In the genomic region with DNA sequence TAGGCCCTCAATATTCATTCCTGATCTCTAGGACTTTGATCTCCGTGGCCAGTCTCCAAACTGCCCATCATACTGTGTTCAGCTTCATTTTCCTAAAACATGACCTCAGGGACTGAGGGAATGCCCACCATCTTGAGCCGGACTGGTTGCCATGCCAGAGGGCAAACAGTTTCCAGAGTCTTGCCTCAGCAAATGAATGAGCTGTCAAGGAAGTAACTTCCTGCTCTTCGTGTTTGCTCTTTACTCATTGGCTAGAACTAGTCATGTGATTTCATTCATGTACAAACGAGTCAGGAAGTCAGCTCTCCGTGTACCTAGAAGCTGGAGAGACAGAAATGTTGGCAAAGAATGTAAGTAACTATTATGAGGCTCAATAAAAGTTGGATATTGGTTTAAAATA, we compare ENCODE assay signal across 12 cellular contexts. TPM values are rescaled to one million over a fixed set of nuclear protein-coding genes. Genes with fewer than 3 reads are reported as not detected.
A peak's percentile ranks its signal among the peaks of the same experiment; 100 is the strongest.
DNase-seq lines count a peak whose midpoint lies in the region; ATAC-seq and TF ChIP-seq lines count a peak whose summit lies in the region.
"Had no signal": no experiment of that assay in that cellular context is flagged by ENCODE, and none has a peak within 500 bp of the region (broad histone marks: within the 10 kb centered on the region; RNA-seq: fewer than 3 reads in every experiment).

No MANE protein-coding gene starts in this region.

- no peaks in the 10 kb centered on the region for H4K20me1 ChIP-seq in GM23248 (ENCODE audit: insufficient read depth)
- H4K20me1 ChIP-seq: BLaER1 had no signal

- no peaks in the 10 kb centered on the region for H3K4me1 ChIP-seq in GM23248 (ENCODE audit: insufficient read depth)
- H3K4me1 ChIP-seq: BLaER1 had no signal

- no peak overlapping the region for H3K9ac ChIP-seq in GM23248
- H3K9ac ChIP-seq: BLaER1, KMS-11 had no signal

- H3K27ac ChIP-seq in GM23248 = no peak overlapping the region
- H3K27ac ChIP-seq: BLaER1, dorsolateral prefrontal cortex, KMS-11, neutrophil had no signal

- whole genome bisulfite sequencing in GM23248 (ENCODE audit: low coverage in 1 of 2, low lambda C conversion rate in 2 of 2, missing lambda C conversion rate in 2 of 2), 2 experiments = 47 to 48% methylated on average over 5 of the region's 5 CpGs

- H3K4me3 ChIP-seq in GM23248 (no peak overlapping the region), NB4 (ENCODE audit: low read depth, low read length) (no peak overlapping the region)
- H3K4me3 ChIP-seq: BLaER1, dorsolateral prefrontal cortex had no signal

- H3K9me2 ChIP-seq in GM23248 (ENCODE audit: insufficient read depth) = no peaks in the 10 kb centered on the region

- no peaks in the 10 kb centered on the region for H3K36me3 ChIP-seq in GM23248 (ENCODE audit: low read depth)
- H3K36me3 ChIP-seq: BLaER1, neutrophil had no signal

- in situ Hi-C loops in ACHN (cut with HindIII; ENCODE audit: low pct_ligation_motif_present, low pct_unique_long_range_greater_than_20kb, low sequenced_read_pairs) (no loop called here), GM23248 (cut with MboI) (no loop called here)

- no peaks in the 10 kb centered on the region for H3F3A ChIP-seq in GM23248 (ENCODE audit: insufficient read depth)

- ATAC-seq in activated CD4-positive, CD25-positive, alpha-beta regulatory T cell treated with anti-CD3 and anti-CD28 coated beads, Interleukin-2, amount 50 U/mL, for 24 hours = no peak
- ATAC-seq in GM21723 (IDR thresholded peaks at IDR 0.05; ENCODE audit: unreplicated experiment) = no peak

- no peaks in the 10 kb centered on the region for H3K79me2 ChIP-seq in GM23248 (ENCODE audit: insufficient read depth)

- H3K27me3 ChIP-seq in GM23248 (replicated peaks; ENCODE audit: insufficient read depth) = no peaks in the 10 kb centered on the region
- H3K27me3 ChIP-seq: BLaER1, dorsolateral prefrontal cortex, neutrophil had no signal

- no peak for TF ChIP-seq POLR2A in NB4 (IDR thresholded peaks at IDR 0.05; ENCODE audit: extremely low read depth, insufficient read length)

- no peaks in the 10 kb centered on the region for H3K9me3 ChIP-seq in GM23248 (ENCODE audit: low read depth)
- H3K9me3 ChIP-seq: neutrophil had no signal

- DNase-seq in ACHN (peak; percentile 42), GM23248 (peak; percentile 9), NB4 (ENCODE audit: low read depth) (peak; percentile 16), SW480 (ENCODE audit: low spot score) (peak; percentile 42), superior temporal gyrus (ENCODE audit: extremely low spot score) (no peak)
- DNase-seq in stimulated activated CD4-positive, alpha-beta T cell treated with anti-CD3 and anti-CD28 coated beads, Interleukin-12 subunit alpha, Interleukin-12 subunit beta, amount 100 ng/mL, for 4 hours = no peak
- DNase-seq: dorsolateral prefrontal cortex had no signal

- TF ChIP-seq CTCF in NB4 (IDR thresholded peaks at IDR 0.05; ENCODE audit: low read depth, low read length) = no peak

- no peak overlapping the region for H3K4me2 ChIP-seq in GM23248 (ENCODE audit: unreplicated experiment)
- H3K4me2 ChIP-seq: BLaER1, KMS-11 had no signal

- H2AFZ ChIP-seq in GM23248 = no peak overlapping the region

RNA-seq across cellular contexts. Expression of gene ANKFN1, which starts 50.2 kb away (rescaled TPM):
- total RNA-seq in GM23248 (2014; rRNA removed; shearing (Covaris generic)) = 0.54 and 0.76 TPM in 2 replicates
- 0.16 and 0.64 TPM in 2 replicates for polyA plus RNA-seq in GM23248 (2016; fragmentation: Nextera tagmentation; extraction: Ambion mirVana)

Comparison
In these comparisons a context has a peak if more than half of its experiments do, and no peak if none do; other contexts are left out.
1. DNase-seq: peak in ACHN (single experiment), GM23248 (single experiment), NB4 (single experiment) and SW480 (single experiment); none in stimulated activated CD4-positive, alpha-beta T cell treated with anti-CD3 and anti-CD28 coated beads, Interleukin-12 subunit alpha, Interleukin-12 subunit beta, amount 100 ng/mL, for 4 hours (single experiment) and superior temporal gyrus (single experiment).